Comparison of ENCODE assay signal across 1 cellular context in the genomic region with DNA sequence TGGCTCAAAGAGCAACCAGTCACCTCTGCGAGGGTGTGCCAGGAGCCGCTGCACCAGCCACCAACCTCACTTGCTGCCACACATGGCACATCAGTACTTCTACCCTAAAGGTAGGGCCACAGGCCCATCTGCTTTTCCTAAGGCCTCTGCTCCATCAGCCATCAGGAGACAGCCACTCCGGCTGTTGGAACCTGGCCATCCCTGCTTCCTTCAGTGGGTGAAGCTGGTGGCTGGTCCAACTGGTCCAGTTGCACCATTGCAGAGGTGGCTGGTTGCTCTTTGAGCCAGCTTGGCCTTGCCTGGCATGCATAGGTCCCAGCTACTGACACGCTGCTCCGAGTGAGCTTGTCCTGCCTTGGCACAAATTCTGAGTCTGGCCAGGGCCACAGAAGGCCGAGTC. TPM values are rescaled to one million over a fixed set of nuclear protein-coding genes. Genes with fewer than 3 reads are reported as not detected.
"Had no signal": no experiment of that assay in that cellular context is flagged by ENCODE, and none has a peak within 500 bp of the region (broad histone marks: within the 10 kb centered on the region; RNA-seq: fewer than 3 reads in every experiment).

No MANE protein-coding gene starts in this region.

RNA-seq across cellular contexts. Expression of a gene that starts 53.7 kb away (rescaled TPM):
- total RNA-seq: IMR-90 had no signal
- polyA plus RNA-seq: IMR-90 had no signal
